8 cellular contexts compared by ENCODE assay signal in genomic region chr2:240567872-240568677, GRCh38. TPM values are rescaled to one million over a fixed set of nuclear protein-coding genes. Genes with fewer than 3 reads are reported as not detected.
DNase-seq lines count a peak whose midpoint lies in the region; ATAC-seq and TF ChIP-seq lines count a peak whose summit lies in the region.

Gene RNPEPL1, plus strand, starts transcription at chr2:240568484. Its CDS starts 103 bp downstream, at chr2:240568587.

- peaks cover 74% of the 10 kb centered on the region for H3K4me1 ChIP-seq in CD8-positive, alpha-beta memory T cell (ENCODE audit: insufficient read depth, low read length)
- peaks cover 49% of the 10 kb centered on the region for H3K4me1 ChIP-seq in Karpas-422 (ENCODE audit: low read length)

- peak within 1 kb of the TSS; percentile 92 to 98 (median 95) for H3K4me3 Mint-ChIP-seq in CD8-positive, alpha-beta memory T cell

- H4K20me1 ChIP-seq in Karpas-422 (ENCODE audit: insufficient read depth, low read depth, low read length): no peaks in the 10 kb centered on the region; the same call in 1 of the 2 replicates

- no peaks in the 10 kb centered on the region for H3K9me3 ChIP-seq in CD8-positive, alpha-beta memory T cell (ENCODE audit: low read length)
- H3K9me3 ChIP-seq in Karpas-422 (ENCODE audit: low read length) (no peaks in the 10 kb centered on the region), WERI-Rb-1 (ENCODE audit: severe bottlenecking) (no peaks in the 10 kb centered on the region)

- no peaks in the 10 kb centered on the region for H3K27me3 Mint-ChIP-seq in CD8-positive, alpha-beta memory T cell

- peak within 1 kb of the TSS; percentile 85 for H3K4me3 ChIP-seq in CD8-positive, alpha-beta memory T cell (ENCODE audit: low read length)
- H3K4me3 ChIP-seq in Karpas-422 (ENCODE audit: low read length) (peak within 1 kb of the TSS; percentile 99), WERI-Rb-1 (ENCODE audit: low read depth, low read length) (peak within 1 kb of the TSS; percentile 62), choroid plexus epithelial cell (ENCODE audit: low read depth, low read length) (peak within 1 kb of the TSS; percentile 64)

- H3K27ac Mint-ChIP-seq in CD8-positive, alpha-beta memory T cell: peak within 1 kb of the TSS; percentile 87 to 99 (median 97)

- peak within 1 kb of the TSS; percentile 69; the same call in 1 of the 2 replicates for H2AFZ ChIP-seq in Karpas-422 (ENCODE audit: low read length)

- TF ChIP-seq CTCF in WERI-Rb-1 (IDR thresholded peaks at IDR 0.05; ENCODE audit: low read depth, low read length) (no peak), choroid plexus epithelial cell (conservative IDR thresholded peaks at IDR 0.05; ENCODE audit: low read depth, low read length) (no peak)

- H3K27me3 ChIP-seq in CD8-positive, alpha-beta memory T cell (ENCODE audit: insufficient read depth, low read length, poor library complexity, severe bottlenecking): no peaks in the 10 kb centered on the region
- H3K27me3 ChIP-seq in Karpas-422 (ENCODE audit: low read length) (no peaks in the 10 kb centered on the region), WERI-Rb-1 (ENCODE audit: insufficient read depth, low read depth, severe bottlenecking) (no peaks in the 10 kb centered on the region)

- H3K4me1 Mint-ChIP-seq in CD8-positive, alpha-beta memory T cell: peaks cover 57 to 82% (median 65%) of the 10 kb centered on the region in 3 donors

- ATAC-seq in GM19467 (IDR thresholded peaks at IDR 0.05; ENCODE audit: unreplicated experiment): peak; percentile 37
- ATAC-seq in HG02938 (IDR thresholded peaks at IDR 0.05; ENCODE audit: unreplicated experiment): no peak

- POLR2A ChIA-PET in CD8-positive, alpha-beta memory T cell (lab: Charles Lee): interaction anchor here (0.5 to 5.5 kb wide), 7 partner anchors 7 to 958 kb away, joined by 3 to 99 read pairs (median 7); partner anchors contain the start of gene CAPN10

- no peaks in the 10 kb centered on the region for H3K9me2 ChIP-seq in Karpas-422 (replicated peaks; ENCODE audit: insufficient read depth, low read length)

- H3K9me3 Mint-ChIP-seq in CD8-positive, alpha-beta memory T cell: no peaks in the 10 kb centered on the region

- peak; percentile 45 to 69 (median 60) for DNase-seq in CD8-positive, alpha-beta memory T cell
- DNase-seq in Karpas-422: peak; percentile 71
- peak; percentile 34 for DNase-seq in WERI-Rb-1
- DNase-seq in choroid plexus epithelial cell (ENCODE audit: low read depth): no peak
- DNase-seq in kidney tubule cell (ENCODE audit: low spot score): peak; percentile 65
- DNase-seq in stimulated activated CD4-positive, alpha-beta T cell treated with anti-CD3 and anti-CD28 coated beads, Interleukin-15, amount 100 ng/mL, for 24 hours: peak; percentile 62

- H3K36me3 Mint-ChIP-seq in CD8-positive, alpha-beta memory T cell: peaks cover 0 to 47% (median 9%) of the 10 kb centered on the region in 3 donors

- H3K36me3 ChIP-seq in CD8-positive, alpha-beta memory T cell (ENCODE audit: insufficient read depth, low read length): no peaks in the 10 kb centered on the region
- peaks cover 4% of the 10 kb centered on the region; the same call in 1 of the 2 replicates for H3K36me3 ChIP-seq in Karpas-422 (ENCODE audit: insufficient read depth, low read length)
- peaks cover 4% of the 10 kb centered on the region; the same call in 1 of the 2 replicates for H3K36me3 ChIP-seq in WERI-Rb-1

- H3K79me2 ChIP-seq in Karpas-422 (ENCODE audit: low read length): peaks cover 37% of the 10 kb centered on the region

- peak within 1 kb of the TSS; percentile 96 for H3K9ac ChIP-seq in Karpas-422 (ENCODE audit: low read length)

- H3K27ac ChIP-seq in CD8-positive, alpha-beta memory T cell (ENCODE audit: low read depth, low read length): peak within 1 kb of the TSS; percentile 78
- H3K27ac ChIP-seq in Karpas-422 (ENCODE audit: low read length) (peak within 1 kb of the TSS; percentile 58), WERI-Rb-1 (peak within 1 kb of the TSS; percentile 72)

- peak within 1 kb of the TSS; percentile 96 for H3K4me2 ChIP-seq in Karpas-422 (ENCODE audit: low read depth, low read length, poor library complexity, severe bottlenecking)

- CTCF ChIA-PET in CD8-positive, alpha-beta memory T cell (lab: Charles Lee): interaction anchor here (1.0 to 4.9 kb wide), 8 partner anchors 9 to 54 kb away, joined by 4 to 50 read pairs (median 16); partner anchors contain the start of genes ANKMY1 and CAPN10

RNA-seq across cellular contexts. Expression of gene RNPEPL1, which starts in this region (rescaled TPM):
- 10 to 100 TPM; 55.6 to 61.1 TPM for total RNA-seq in CD8-positive, alpha-beta memory T cell
- 101 TPM for polyA plus RNA-seq in CD8-positive, alpha-beta memory T cell
- total RNA-seq in Karpas-422 (2014; rRNA removed; shearing (Covaris generic); ENCODE audit: low replicate concordance): 28.4 and 44.0 TPM in 2 replicates
